In genomic region chr1:216210081-216210480, GRCh38 we compare ENCODE assay signal across 19 cellular contexts.
DNase-seq lines count a peak whose midpoint lies in the region; TF ChIP-seq lines count a peak whose summit lies in the region.
"Had no signal": no experiment of that assay in that cellular context is flagged by ENCODE, and none has a peak within 500 bp of the region (broad histone marks: within the 10 kb centered on the region; RNA-seq: fewer than 3 reads in every experiment).

No MANE protein-coding gene starts in this region.

- no peak overlapping the region for H3K27ac ChIP-seq in spleen
- H3K27ac ChIP-seq: C4-2B, esophagus muscularis mucosa had no signal

- intact Hi-C loops in spleen (cut with DNase I; ENCODE audit: low total_unique reads), result no loop called here

- TF ChIP-seq CTCF in choroid plexus epithelial cell (conservative IDR thresholded peaks at IDR 0.05; ENCODE audit: low read depth, low read length) (no peak), spleen (IDR thresholded peaks at IDR 0.05 in 8 of 11, conservative IDR thresholded peaks at IDR 0.05 in 3 of 11) (no peak)

- no peaks in the 10 kb centered on the region; the same call in 1 of the 2 replicates for H3K9me3 ChIP-seq in MG63
- no peaks in the 10 kb centered on the region for H3K9me3 ChIP-seq in spleen
- H3K9me3 ChIP-seq: esophagus muscularis mucosa had no signal

- WGBS in spleen, 5 donors, result 46 to 73% (median 53%) methylated on average over 4 of the region's 4 CpGs

- H3K27me3 ChIP-seq in MG63 (no peaks in the 10 kb centered on the region), spleen (replicated peaks in 1 of 7) (no peaks in the 10 kb centered on the region)
- H3K27me3 ChIP-seq: esophagus muscularis mucosa had no signal

- H3K4me3 ChIP-seq in MG63 (no peak overlapping the region), choroid plexus epithelial cell (ENCODE audit: low read depth, low read length) (no peak overlapping the region), spleen (no peak overlapping the region)
- H3K4me3 ChIP-seq: esophagus muscularis mucosa, smooth muscle cell had no signal

- H3K4me1 ChIP-seq in spleen, result no peaks in the 10 kb centered on the region
- H3K4me1 ChIP-seq: esophagus muscularis mucosa had no signal

- TF ChIP-seq POLR2A in spleen (IDR thresholded peaks at IDR 0.05), result no peak

- DNase-seq in EH (ENCODE audit: low read depth) (peak; percentile 70), MG63 (peak; percentile 56), choroid plexus epithelial cell (ENCODE audit: low read depth) (peak; percentile 2), kidney tubule cell (ENCODE audit: low spot score) (peak; percentile 37), NCI-H1417 (lab: John Stamatoyannopoulos, UW) (no peak), spleen (no peak), midbrain (lab: John Stamatoyannopoulos, UW) (no peak)
- DNase-seq: activated CD4-positive, alpha-beta T cell treated with anti-CD3 and anti-CD28 coated beads for 1 hour; activated CD8-positive, alpha-beta T cell treated with anti-CD3 and anti-CD28 coated beads for 36 hours; activated effector memory CD4-positive, alpha-beta T cell treated with anti-CD3 and anti-CD28 coated beads, Interleukin-2, amount 50 U/mL, for 16 hours; activated T-cell treated with anti-CD3 and anti-CD28 coated beads for 4 hours; effector memory CD8-positive, alpha-beta T cell; left cardiac atrium; mammary epithelial cell; NCI-H446; NK-92 treated with Interleukin-12 subunit alpha and Interleukin-12 subunit beta, amount 100 ng/mL, for 24 hours had no signal

- H3K36me3 ChIP-seq in MG63 (no peaks in the 10 kb centered on the region), spleen (no peaks in the 10 kb centered on the region)
- H3K36me3 ChIP-seq: esophagus muscularis mucosa had no signal

Comparison
In these comparisons a context has a peak if more than half of its experiments do, and no peak if none do; other contexts are left out.
1. DNase-seq: peak in EH (single experiment), MG63 (single experiment), choroid plexus epithelial cell (single experiment) and kidney tubule cell (single experiment); none in NCI-H1417 (0 of 3), spleen (single experiment) and midbrain (single experiment).